Comparison of ENCODE assay signal across 9 cellular contexts in genomic region chr7:158495780-158496179, GRCh38.
DNase-seq lines count a peak whose midpoint lies in the region; ATAC-seq, FAIRE-seq and TF ChIP-seq lines count a peak whose summit lies in the region.
"Had no signal": no experiment of that assay in that cellular context is flagged by ENCODE, and none has a peak within 500 bp of the region (broad histone marks: within the 10 kb centered on the region; RNA-seq: fewer than 3 reads in every experiment).

No MANE protein-coding gene starts in this region.

- H2BK5ac ChIP-seq in H1 (ENCODE audit: low read depth, low read length): peak overlapping the region; percentile 75; the same call in 1 of the 2 replicates

- H3K4me1 ChIP-seq in ACC112 (ENCODE audit: control insufficient read depth, insufficient read depth, low read length, unreplicated experiment) (no peaks in the 10 kb centered on the region), H1 (replicated peaks in 1 of 4; ENCODE audit: control insufficient read depth in 3 of 4, insufficient read depth in 4 of 4, low read length in 3 of 4) (peaks cover 6 to 28% (median 22%) of the 10 kb centered on the region in 4 experiments), suprapubic skin (peaks cover 3% of the 10 kb centered on the region)

- H2BK120ac ChIP-seq in H1 (replicated peaks; ENCODE audit: low read depth, low read length): no peak overlapping the region

- peak overlapping the region; percentile 41 for H4K5ac ChIP-seq in H1 (ENCODE audit: insufficient read length, low read depth, low read length)

- H2AK5ac ChIP-seq in H1 (ENCODE audit: low read depth, low read length): no peak overlapping the region

- no peak overlapping the region for H2BK15ac ChIP-seq in H1 (ENCODE audit: low read length)

- H3K27ac ChIP-seq in ACC112 (ENCODE audit: low read depth, low read length): no peak overlapping the region
- H3K27ac ChIP-seq in H1 (ENCODE audit: low read depth, low read length): no peak overlapping the region
- no peak overlapping the region for H3K27ac ChIP-seq in suprapubic skin
- H3K27ac ChIP-seq: neutrophil had no signal

- H3K27me3 ChIP-seq in ACC112 (ENCODE audit: insufficient read depth, low read length) (peaks cover 4% of the 10 kb centered on the region; the same call in 1 of the 2 replicates), H1 (replicated peaks in 1 of 4; ENCODE audit: control insufficient read depth in 3 of 4, extremely low read depth in 1 of 4, insufficient read depth in 3 of 4, low read length in 3 of 4) (no peaks in the 10 kb centered on the region), suprapubic skin (peaks cover 36% of the 10 kb centered on the region)

- H3K4ac ChIP-seq in H1 (replicated peaks; ENCODE audit: insufficient read length, low read depth, low read length): no peak overlapping the region

- 6% methylated on average over 6 of the region's 6 CpGs; no CpG with 5 or more reads in 1 of the 2 experiments for WGBS in H1 (ENCODE audit: extremely low coverage in 1 of 2, insufficient coverage in 1 of 2, insufficient read length in 1 of 2, insufficient replicate concordance in 2 of 2, low coverage in 1 of 2, low lambda C conversion rate in 2 of 2, missing lambda C conversion rate in 1 of 2), 2 experiments
- WGBS in suprapubic skin: 8% methylated on average over 6 of the region's 6 CpGs

- peak overlapping the region; percentile 53 to 70 for H3K4me2 ChIP-seq in H1 (ENCODE audit: insufficient read depth in 1 of 2, low read depth in 2 of 2, low read length in 2 of 2)

- H2BK20ac ChIP-seq in H1 (ENCODE audit: low read length): no peak overlapping the region

- POLR2A ChIA-PET in H1 (lab: Charles Lee; ENCODE audit: partially characterized antibody): interaction anchor here (1.0 to 1.7 kb wide), 2 partner anchors 18 to 29 kb away, joined by 3 to 4 read pairs; no protein-coding TSS in a partner anchor

- H3K36me3 ChIP-seq in ACC112 (ENCODE audit: insufficient read depth, low read length) (no peaks in the 10 kb centered on the region), H1 (ENCODE audit: control insufficient read depth in 2 of 4, insufficient read depth in 4 of 4, low read length in 3 of 4) (no peaks in the 10 kb centered on the region), suprapubic skin (no peaks in the 10 kb centered on the region)
- H3K36me3 ChIP-seq: neutrophil had no signal

- H3K23ac ChIP-seq in H1 (ENCODE audit: insufficient read length): no peak overlapping the region

- H4K8ac ChIP-seq in H1 (ENCODE audit: extremely low read depth, insufficient read depth, low read length): no peak overlapping the region

- peak overlapping the region; percentile 21; the same call in 1 of the 2 replicates for H3K4me3 ChIP-seq in ACC112 (ENCODE audit: low read depth, low read length)
- no peak overlapping the region for H3K4me3 ChIP-seq in GM12865 (ENCODE audit: low read depth, low read length)
- peak overlapping the region in 2 of 4 experiments; percentile 14 to 49; a peak in 3 of 8 replicates for H3K4me3 ChIP-seq in H1 (ENCODE audit: extremely low read depth in 1 of 4, insufficient read depth in 2 of 4, low read depth in 3 of 4, low read length in 4 of 4)
- no peak overlapping the region for H3K4me3 ChIP-seq in suprapubic skin

- no peaks in the 10 kb centered on the region for H3K79me2 ChIP-seq in ACC112 (ENCODE audit: control insufficient read depth, insufficient read depth, low read length, unreplicated experiment)
- H3K79me2 ChIP-seq in H1 (ENCODE audit: control insufficient read depth in 1 of 2, insufficient read depth in 2 of 2, low read length in 2 of 2): no peaks in the 10 kb centered on the region

- peak; percentile 24 for TF ChIP-seq CTCF in GM12865 (IDR thresholded peaks at IDR 0.05; ENCODE audit: insufficient read depth, low read depth, low read length, missing control alignments)
- peak; percentile 42 to 63 (median 43) for TF ChIP-seq CTCF in H1 (IDR thresholded peaks at IDR 0.05; ENCODE audit: control extremely low read depth in 1 of 3, insufficient read depth in 1 of 3, low read depth in 1 of 3, low read length in 3 of 3)
- no peak for TF ChIP-seq CTCF in suprapubic skin (IDR thresholded peaks at IDR 0.05)

- TF ChIP-seq RAD21 in H1 (IDR thresholded peaks at IDR 0.05 in 1 of 2, conservative IDR thresholded peaks at IDR 0.05 in 1 of 2; ENCODE audit: low read depth in 2 of 2, low read length in 2 of 2): peak; percentile 65 to 70

- CTCF ChIA-PET in H1 (lab: Charles Lee; ENCODE audit: partially characterized antibody): interaction anchor here (0.9 to 1.6 kb wide), 6 partner anchors 8 to 100 kb away, joined by 3 to 6 read pairs (median 4); no protein-coding TSS in a partner anchor

- peak overlapping the region; percentile 56 for H3K18ac ChIP-seq in H1 (ENCODE audit: extremely low read depth, low read length)

- H3K9ac ChIP-seq in H1 (replicated peaks in 1 of 4; ENCODE audit: extremely low read depth in 1 of 4, low read depth in 3 of 4, low read length in 3 of 4): no peak overlapping the region

- H4K20me1 ChIP-seq in H1 (replicated peaks in 1 of 2; ENCODE audit: control insufficient read depth in 1 of 2, insufficient read depth in 2 of 2, low read length in 2 of 2): no peaks in the 10 kb centered on the region

- H3K79me1 ChIP-seq in H1 (ENCODE audit: low read depth, low read length): 0 out of 2 replicates have a peak, but pooled peaks cover 2% of the 10 kb centered on the region

- no peak overlapping the region for H4K91ac ChIP-seq in H1 (replicated peaks; ENCODE audit: insufficient read length, low read length)

- no peak overlapping the region for H3K14ac ChIP-seq in H1 (ENCODE audit: insufficient read length)

- H3K9me3 ChIP-seq in H1 (ENCODE audit: insufficient read depth in 2 of 2, low read depth in 1 of 2, low read length in 1 of 2): no peaks in the 10 kb centered on the region
- no peaks in the 10 kb centered on the region for H3K9me3 ChIP-seq in suprapubic skin
- H3K9me3 ChIP-seq: neutrophil had no signal

- FAIRE-seq in H1 (lab: Jason Lieb, UNC): peak; percentile 69

- H3K56ac ChIP-seq in H1 (replicated peaks; ENCODE audit: insufficient read length, low read depth, low read length): peak overlapping the region; percentile 52

- DNase-seq in GM12865 (ENCODE audit: low read depth): peak; percentile 29
- peak; percentile 61 for DNase-seq in NCI-H510A treated with DMSO at 0.1 percent for 48 hours (lab: John Stamatoyannopoulos, UW)
- peak; percentile 43 to 69 for DNase-seq in H1 (ENCODE audit: low read depth in 1 of 2, low spot score in 2 of 2)
- no peak for DNase-seq in activated CD4-positive, alpha-beta T cell treated with anti-CD3 and anti-CD28 coated beads for 1 hour
- no peak for DNase-seq in suprapubic skin (ENCODE audit: low spot score in 2 of 2)

- TF ChIP-seq EP300 in H1 (IDR thresholded peaks at IDR 0.05; ENCODE audit: borderline replicate concordance in 1 of 2, low read depth in 2 of 2, low read length in 2 of 2) (no peak), suprapubic skin (IDR thresholded peaks at IDR 0.05) (no peak)

- no peak for ATAC-seq in HG02970 (IDR thresholded peaks at IDR 0.05; ENCODE audit: low FRiP score, unreplicated experiment)
- no peak for ATAC-seq in GM18868 (IDR thresholded peaks at IDR 0.05; ENCODE audit: unreplicated experiment)

- H3K23me2 ChIP-seq in H1 (ENCODE audit: low read depth, low read length): peaks cover 3% of the 10 kb centered on the region; the same call in 1 of the 2 replicates

- H2AFZ ChIP-seq in ACC112 (ENCODE audit: low read length, unreplicated experiment): no peak overlapping the region
- no peak overlapping the region for H2AFZ ChIP-seq in H1 (ENCODE audit: low read length)

- H2BK12ac ChIP-seq in H1 (ENCODE audit: low read depth, low read length): no peak overlapping the region

- TF ChIP-seq POLR2A in H1 (IDR thresholded peaks at IDR 0.05; ENCODE audit: control extremely low read depth in 1 of 2, low read depth in 2 of 2, low read length in 2 of 2) (no peak), suprapubic skin (IDR thresholded peaks at IDR 0.05) (no peak)

TF ChIP-seq in H1, 55 proteins besides CTCF, POLR2A, EP300 and RAD21:
- TF ChIP-seq TBP (IDR thresholded peaks at IDR 0.05; ENCODE audit: low read depth, low read length) (0 out of 2 replicates have a peak, but pooled peaks have one; percentile 12), YY1 (IDR thresholded peaks at IDR 0.05; ENCODE audit: low read depth, low read length) (0 out of 2 replicates have a peak, but pooled peaks have one; percentile 40), PHF8 (conservative IDR thresholded peaks at IDR 0.05; ENCODE audit: low read depth, low read length) (no peak), SIN3A (conservative IDR thresholded peaks at IDR 0.05 in 1 of 2, IDR thresholded peaks at IDR 0.05 in 1 of 2; ENCODE audit: low read depth in 1 of 2, low read length in 2 of 2) (peak in 1 of 2 experiments; percentile 67; a peak in 1 of 4 replicates), KDM1A (IDR thresholded peaks at IDR 0.05; ENCODE audit: borderline replicate concordance, low read length) (no peak), BACH1 (IDR thresholded peaks at IDR 0.05; ENCODE audit: low read length) (no peak), TAF1 (IDR thresholded peaks at IDR 0.05; ENCODE audit: low read depth, low read length) (peak; percentile 21; the same call in 1 of the 2 replicates)
TF ChIP-seq in H1: peak in this region for 4.

Comparison
In these comparisons a context has a peak if more than half of its experiments do, and no peak if none do; other contexts are left out.
1. DNase-seq: peak in GM12865 (single experiment), NCI-H510A treated with DMSO at 0.1 percent for 48 hours (single experiment) and H1 (2 of 2); none in activated CD4-positive, alpha-beta T cell treated with anti-CD3 and anti-CD28 coated beads for 1 hour (single experiment) and suprapubic skin (0 of 2).
2. CTCF ChIP-seq: peak in GM12865 (single experiment) and H1 (3 of 3); none in suprapubic skin (0 of 2).